Comparison of ENCODE assay signal across 31 cellular contexts in the genomic region with DNA sequence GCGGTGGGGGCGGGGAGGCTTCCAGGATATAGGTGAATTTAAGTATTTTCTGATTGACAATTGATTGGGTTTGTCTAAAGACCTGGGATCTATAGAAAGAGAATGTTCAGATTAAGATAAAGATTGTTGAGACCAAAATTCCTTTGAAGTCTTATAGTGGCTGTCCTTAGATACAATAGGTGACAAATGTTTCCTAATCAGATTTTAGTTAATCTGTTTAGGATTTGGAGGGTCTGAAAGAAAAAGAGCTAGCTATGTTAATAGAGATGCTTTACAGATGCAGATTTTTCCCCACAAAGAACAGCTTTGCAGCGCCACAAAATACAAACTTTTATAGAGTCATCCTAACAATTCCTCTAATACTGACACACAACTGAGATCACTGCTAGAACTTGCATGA.
"Had no signal": no experiment of that assay in that cellular context is flagged by ENCODE, and none has a peak within 500 bp of the region (broad histone marks: within the 10 kb centered on the region; RNA-seq: fewer than 3 reads in every experiment).

No MANE protein-coding gene starts in this region.

- H3K27me3 ChIP-seq: adrenal gland, body of pancreas, SJCRH30 had no signal

- H3K27ac ChIP-seq: adrenal gland, body of pancreas, SJCRH30, SK-N-MC, WERI-Rb-1 had no signal

- H3K9me3 ChIP-seq: adrenal gland, body of pancreas, SJCRH30 had no signal

- H3K9me3 Mint-ChIP-seq: activated CD4-positive, alpha-beta T cell treated with anti-CD3 and anti-CD28 coated beads, Interleukin-2, amount 10 ng/mL, durations not matched to agents 24 days and 14 days; activated CD8-positive, alpha-beta T cell treated with anti-CD3 and anti-CD28 coated beads for 36 hours; activated naive CD4-positive, alpha-beta T cell treated with anti-CD3 and anti-CD28 coated beads, Interleukin-2, amount 50 U/mL, for 72 hours; activated T-cell treated with anti-CD3 and anti-CD28 coated beads, Interleukin-2, amount 50 U/mL, for 72 hours; activated T-helper 17 cell treated with anti-CD3 and anti-CD28 coated beads, Interleukin-2, amount 50 U/mL, for 72 hours had no signal

- H3K27ac Mint-ChIP-seq: activated CD4-positive, alpha-beta T cell treated with anti-CD3 and anti-CD28 coated beads, Interleukin-2, amount 10 ng/mL, durations not matched to agents 24 days and 14 days; activated CD8-positive, alpha-beta T cell treated with anti-CD3 and anti-CD28 coated beads for 36 hours; activated naive CD4-positive, alpha-beta T cell treated with anti-CD3 and anti-CD28 coated beads, Interleukin-2, amount 50 U/mL, for 72 hours; activated T-cell treated with anti-CD3 and anti-CD28 coated beads, Interleukin-2, amount 50 U/mL, for 72 hours; activated T-helper 17 cell treated with anti-CD3 and anti-CD28 coated beads, Interleukin-2, amount 50 U/mL, for 72 hours had no signal

- H3K27me3 Mint-ChIP-seq: activated CD4-positive, alpha-beta T cell treated with anti-CD3 and anti-CD28 coated beads, Interleukin-2, amount 10 ng/mL, durations not matched to agents 24 days and 14 days; activated CD8-positive, alpha-beta T cell treated with anti-CD3 and anti-CD28 coated beads for 36 hours; activated T-helper 17 cell treated with anti-CD3 and anti-CD28 coated beads, Interleukin-2, amount 50 U/mL, for 72 hours had no signal

- H3K4me1 ChIP-seq: body of pancreas, SJCRH30 had no signal

- ATAC-seq: activated CD8-positive, alpha-beta T cell treated with anti-CD3 and anti-CD28 coated beads for 36 hours; activated naive CD4-positive, alpha-beta T cell treated with anti-CD3 and anti-CD28 coated beads, Interleukin-2, amount 50 U/mL, for 72 hours; activated T-cell treated with anti-CD3 and anti-CD28 coated beads, Interleukin-2, amount 50 U/mL, for 72 hours; activated T-helper 17 cell treated with anti-CD3 and anti-CD28 coated beads, Interleukin-2, amount 50 U/mL, for 72 hours; body of pancreas; Panc1 had no signal

- DNase-seq: activated CD4-positive, alpha-beta T cell treated with anti-CD3 and anti-CD28 coated beads, Interleukin-2, amount 10 ng/mL, durations not matched to agents 24 days and 14 days; activated CD4-positive, alpha-beta T cell treated with anti-CD3 and anti-CD28 coated beads, Interleukin-2, amount 50 U/mL, for 4 hours; activated CD8-positive, alpha-beta T cell treated with anti-CD3 and anti-CD28 coated beads for 36 hours; activated effector memory CD4-positive, alpha-beta T cell treated with anti-CD3 and anti-CD28 coated beads, Interleukin-2, amount 50 U/mL, for 16 hours; activated naive CD4-positive, alpha-beta T cell; activated T-cell treated with anti-CD3 and anti-CD28 coated beads, Interleukin-2, amount 50 U/mL, for 1 hour; activated T-cell treated with anti-CD3 and anti-CD28 coated beads, Interleukin-2, amount 50 U/mL, for 72 hours; adrenal gland; body of pancreas; caudate nucleus; cerebellar nuclear complex; MM.1S; MV-4-11; NCI-H1092; NCI-H1436 treated with DMSO at 0.1 percent for 48 hours; NCI-H1694 treated with DMSO at 0.1 percent for 48 hours; NCI-H2029; NCI-H2171; NCI-H2227 treated with DMSO at 0.1 percent for 48 hours; NCI-H446; NCI-H510A treated with DMSO at 0.1 percent for 48 hours; NCI-H526 treated with DMSO at 0.1 percent for 48 hours; NCI-H774; SHP77; SJCRH30; T1000; WERI-Rb-1 had no signal

- H3K4me3 ChIP-seq: adrenal gland, body of pancreas, SJCRH30, SK-N-MC had no signal

- H3K4me3 Mint-ChIP-seq: activated CD4-positive, alpha-beta T cell treated with anti-CD3 and anti-CD28 coated beads, Interleukin-2, amount 10 ng/mL, durations not matched to agents 24 days and 14 days; activated CD8-positive, alpha-beta T cell treated with anti-CD3 and anti-CD28 coated beads for 36 hours; activated T-cell treated with anti-CD3 and anti-CD28 coated beads, Interleukin-2, amount 50 U/mL, for 72 hours; activated T-helper 17 cell treated with anti-CD3 and anti-CD28 coated beads, Interleukin-2, amount 50 U/mL, for 72 hours had no signal
